In genomic region chr2:49812730-49813129, GRCh38 we compare ENCODE assay signal across 24 cellular contexts.
"Had no signal": no experiment of that assay in that cellular context is flagged by ENCODE, and none has a peak within 500 bp of the region (broad histone marks: within the 10 kb centered on the region; RNA-seq: fewer than 3 reads in every experiment).

No MANE protein-coding gene starts in this region.

- H3K36me3 Mint-ChIP-seq: activated CD8-positive, alpha-beta memory T cell treated with anti-CD3 and anti-CD28 coated beads, Interleukin-2, amount 10 ng/mL, durations not matched to agents 7 days and 5 days; activated naive CD8-positive, alpha-beta T cell treated with anti-CD3 and anti-CD28 coated beads for 36 hours; brain; natural killer cell; type B pancreatic cell had no signal

- H3K27me3 Mint-ChIP-seq: activated CD4-positive, alpha-beta T cell treated with anti-CD3 and anti-CD28 coated beads for 36 hours; activated CD8-positive, alpha-beta memory T cell treated with anti-CD3 and anti-CD28 coated beads, Interleukin-2, amount 10 ng/mL, durations not matched to agents 7 days and 5 days; activated naive CD8-positive, alpha-beta T cell treated with anti-CD3 and anti-CD28 coated beads for 36 hours; stimulated activated naive CD8-positive, alpha-beta T cell treated with anti-CD3 and anti-CD28 coated beads, Interleukin-15, Interleukin-2, amounts not matched to agents 100 ng/mL and 50 ng/mL, for 24 hours; type B pancreatic cell had no signal

- H3K36me3 ChIP-seq: adrenal gland, uterus had no signal

- H3K4me3 Mint-ChIP-seq: activated CD4-positive, alpha-beta T cell treated with anti-CD3 and anti-CD28 coated beads for 36 hours; activated CD8-positive, alpha-beta memory T cell treated with anti-CD3 and anti-CD28 coated beads, Interleukin-2, amount 10 ng/mL, durations not matched to agents 7 days and 5 days; activated CD8-positive, alpha-beta T cell treated with anti-CD3 and anti-CD28 coated beads, Interleukin-2, amount 10 ng/mL, durations not matched to agents 7 days and 5 days; activated naive CD8-positive, alpha-beta T cell treated with anti-CD3 and anti-CD28 coated beads for 36 hours; activated T-cell treated with anti-CD3 and anti-CD28 coated beads, Interleukin-2, amount 50 U/mL, for 72 hours; brain; endodermal cell; natural killer cell; stimulated activated naive CD8-positive, alpha-beta T cell treated with anti-CD3 and anti-CD28 coated beads, Interleukin-15, Interleukin-2, amounts not matched to agents 100 ng/mL and 50 ng/mL, for 24 hours; type B pancreatic cell had no signal

- H3K4me1 ChIP-seq: adrenal gland, uterus had no signal

- H3K9me3 ChIP-seq: adrenal gland, uterus had no signal

- H3K27ac ChIP-seq: adrenal gland, hepatocyte, skin epidermis, uterus had no signal

- H3K9me3 Mint-ChIP-seq: activated T-cell treated with anti-CD3 and anti-CD28 coated beads, Interleukin-2, amount 50 U/mL, for 72 hours; endodermal cell; natural killer cell; stimulated activated naive CD8-positive, alpha-beta T cell treated with anti-CD3 and anti-CD28 coated beads, Interleukin-15, Interleukin-2, amounts not matched to agents 100 ng/mL and 50 ng/mL, for 24 hours; type B pancreatic cell had no signal

- H3K4me3 ChIP-seq: adrenal gland, hepatocyte, skin epidermis, uterus had no signal

- H3K27ac Mint-ChIP-seq: activated CD4-positive, alpha-beta T cell treated with anti-CD3 and anti-CD28 coated beads for 36 hours; activated CD8-positive, alpha-beta memory T cell treated with anti-CD3 and anti-CD28 coated beads, Interleukin-2, amount 10 ng/mL, durations not matched to agents 7 days and 5 days; activated CD8-positive, alpha-beta T cell treated with anti-CD3 and anti-CD28 coated beads, Interleukin-2, amount 10 ng/mL, durations not matched to agents 7 days and 5 days; activated naive CD8-positive, alpha-beta T cell treated with anti-CD3 and anti-CD28 coated beads for 36 hours; activated T-cell treated with anti-CD3 and anti-CD28 coated beads, Interleukin-2, amount 50 U/mL, for 72 hours; endodermal cell; natural killer cell; stimulated activated naive CD8-positive, alpha-beta T cell treated with anti-CD3 and anti-CD28 coated beads, Interleukin-15, Interleukin-2, amounts not matched to agents 100 ng/mL and 50 ng/mL, for 24 hours; type B pancreatic cell had no signal

- H3K4me1 Mint-ChIP-seq: activated CD4-positive, alpha-beta T cell treated with anti-CD3 and anti-CD28 coated beads for 36 hours; activated CD8-positive, alpha-beta memory T cell treated with anti-CD3 and anti-CD28 coated beads, Interleukin-2, amount 10 ng/mL, durations not matched to agents 7 days and 5 days; activated naive CD8-positive, alpha-beta T cell treated with anti-CD3 and anti-CD28 coated beads for 36 hours; natural killer cell had no signal

- H3K27me3 ChIP-seq: adrenal gland, hepatocyte, uterus had no signal

- ATAC-seq: activated CD4-positive, alpha-beta T cell treated with anti-CD3 and anti-CD28 coated beads for 36 hours; activated CD8-positive, alpha-beta memory T cell treated with anti-CD3 and anti-CD28 coated beads, Interleukin-2, amount 10 ng/mL, durations not matched to agents 7 days and 5 days; activated CD8-positive, alpha-beta T cell treated with anti-CD3 and anti-CD28 coated beads, Interleukin-2, amount 10 ng/mL, durations not matched to agents 7 days and 5 days; activated T-cell treated with anti-CD3 and anti-CD28 coated beads, Interleukin-2, amount 50 U/mL, for 72 hours; natural killer cell; sciatic nerve had no signal

- DNase-seq: activated CD4-positive, alpha-beta T cell treated with anti-CD3 and anti-CD28 coated beads for 36 hours; activated CD4-positive, CD25-positive, alpha-beta regulatory T cell; activated CD8-positive, alpha-beta memory T cell treated with anti-CD3 and anti-CD28 coated beads, Interleukin-2, amount 10 ng/mL, durations not matched to agents 7 days and 5 days; activated CD8-positive, alpha-beta T cell treated with anti-CD3 and anti-CD28 coated beads, Interleukin-2, amount 10 ng/mL, durations not matched to agents 7 days and 5 days; activated naive CD4-positive, alpha-beta T cell; activated naive CD8-positive, alpha-beta T cell treated with anti-CD3 and anti-CD28 coated beads for 36 hours; activated T-cell treated with anti-CD3 and anti-CD28 coated beads, Interleukin-2, amount 50 U/mL, for 72 hours; adrenal gland; aorta; caudate nucleus; cortex of kidney; endodermal cell; islet precursor cell; natural killer cell; posterior cingulate gyrus; stimulated activated CD4-positive, alpha-beta T cell treated with anti-CD3 and anti-CD28 coated beads, Interleukin-12 subunit alpha, Interleukin-12 subunit beta, amount 100 ng/mL, for 4 hours; stimulated activated CD4-positive, alpha-beta T cell treated with anti-CD3 and anti-CD28 coated beads, Interleukin-4, amount 100 ng/mL, for 1 hour; uterus had no signal
